ENCODE assay signal across 30 cellular contexts in genomic region chr10:105148456-105148855, GRCh38.
"Had no signal": no experiment of that assay in that cellular context is flagged by ENCODE, and none has a peak within 500 bp of the region (broad histone marks: within the 10 kb centered on the region; RNA-seq: fewer than 3 reads in every experiment).

No MANE protein-coding gene starts in this region.

- H3K9me3 ChIP-seq: adrenal gland, MG63 had no signal

- H3K4me1 ChIP-seq: SJSA1 had no signal

- H3K27me3 ChIP-seq: adrenal gland, MG63, SJSA1 had no signal

- ATAC-seq: activated naive CD4-positive, alpha-beta T cell treated with anti-CD3 and anti-CD28 coated beads, Interleukin-2, amount 50 U/mL, for 72 hours; activated T-cell treated with anti-CD3 and anti-CD28 coated beads, Interleukin-2, amount 50 U/mL, for 4 hours; Panc1; SK-N-SH treated with all-trans-retinoic acid at 6 μM for 48 hours; T-cell; T-helper 17 cell had no signal

- DNase-seq: activated B cell treated with CpG ODN at 0.5 μM for 24 hours; activated CD4-positive, alpha-beta memory T cell treated with anti-CD3 and anti-CD28 coated beads for 36 hours; activated CD4-positive, alpha-beta T cell treated with anti-CD3 and anti-CD28 coated beads for 4 hours; activated CD4-positive, alpha-beta T cell treated with anti-CD3 and anti-CD28 coated beads, Interleukin-2, amount 50 U/mL, for 1 hour; activated CD4-positive, CD25-positive, alpha-beta regulatory T cell treated with anti-CD3 and anti-CD28 coated beads, Interleukin-2, amount 50 U/mL, for 72 hours; activated CD8-positive, alpha-beta memory T cell treated with anti-CD3 and anti-CD28 coated beads, Interleukin-2, amount 50 U/mL, for 4 hours; activated gamma-delta T cell treated with Interleukin-2 at 50 U/mL for 16 hours; activated naive CD4-positive, alpha-beta T cell treated with anti-CD3 and anti-CD28 coated beads for 36 hours; activated T-cell treated with anti-CD3 and anti-CD28 coated beads for 4 hours; activated T-cell treated with anti-CD3 and anti-CD28 coated beads, Interleukin-2, amount 50 U/mL, for 4 hours; adrenal gland; Karpas-422; KBM-7; MG63; NCI-H1048; NCI-H1105 treated with DMSO at 0.1 percent for 48 hours; NCI-H1436; NCI-H1694; NCI-H1930; NCI-H2081 treated with DMSO at 0.1 percent for 48 hours; NCI-H345; NCI-H524 treated with DMSO at 0.1 percent for 48 hours; SHP77 treated with DMSO at 0.1 percent for 48 hours; T-cell; T-helper 17 cell had no signal

- H3K27ac ChIP-seq: adrenal gland, SJSA1, VCaP had no signal

- H3K36me3 ChIP-seq: adrenal gland, MG63, SJSA1 had no signal

- H3K4me3 ChIP-seq: adrenal gland, MG63, SJSA1 had no signal
